ENCODE assay signal across 9 cellular contexts in the genomic region with DNA sequence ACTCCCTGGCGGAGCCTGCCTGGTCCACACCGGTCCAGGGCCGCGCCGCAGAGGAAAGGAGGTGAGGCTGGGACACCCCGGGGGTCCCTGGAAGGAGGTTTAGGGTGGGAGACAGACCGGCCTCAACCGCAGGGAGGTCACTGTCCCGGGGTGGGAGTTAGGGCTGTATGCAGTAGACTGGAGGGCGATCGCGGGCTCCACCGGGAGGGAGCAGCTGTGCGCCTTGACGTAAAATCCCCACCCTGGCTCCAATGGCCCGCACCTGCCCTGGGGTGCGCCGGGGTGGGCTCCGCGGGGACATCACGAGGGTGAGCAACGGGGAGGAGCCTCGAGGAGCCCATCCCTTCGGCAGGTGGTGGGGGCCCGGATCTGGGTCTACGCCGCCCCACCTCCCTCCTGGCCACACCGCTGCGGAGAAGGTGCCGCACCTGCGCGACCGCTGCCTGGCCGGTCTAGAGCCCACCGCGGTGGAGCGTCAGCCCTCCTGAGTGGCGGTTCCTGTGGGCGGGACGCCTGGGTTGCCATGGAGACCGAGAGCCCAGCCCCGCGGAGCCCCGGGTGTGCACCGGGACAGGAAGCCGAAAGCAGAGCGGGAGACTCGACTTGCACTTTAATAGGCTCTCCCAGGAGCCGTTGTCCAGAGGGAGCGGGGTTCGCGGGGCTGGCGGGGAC.
DNase-seq lines count a peak whose midpoint lies in the region; ATAC-seq and TF ChIP-seq lines count a peak whose summit lies in the region.
"Had no signal": no experiment of that assay in that cellular context is flagged by ENCODE, and none has a peak within 500 bp of the region (broad histone marks: within the 10 kb centered on the region; RNA-seq: fewer than 3 reads in every experiment).

No MANE protein-coding gene starts in this region.

- no peaks in the 10 kb centered on the region for H3K36me3 ChIP-seq in Caco-2 (ENCODE audit: control insufficient read depth, insufficient read depth, low read length)
- H3K36me3 ChIP-seq in HUES64 (ENCODE audit: insufficient read depth, low read length), result no peaks in the 10 kb centered on the region
- no peaks in the 10 kb centered on the region for H3K36me3 ChIP-seq in neural cell (ENCODE audit: insufficient read depth, low read length)
- H3K36me3 ChIP-seq: thoracic aorta had no signal

- H3K27ac Mint-ChIP-seq in Caco-2 (ENCODE audit: unreplicated experiment) (no peak overlapping the region), brain (peak overlapping the region in 1 of 5 experiments; percentile 41)

- no peaks in the 10 kb centered on the region; the same call in none of the 2 replicates for H3K27me3 ChIP-seq in Caco-2 (replicated peaks; ENCODE audit: control insufficient read depth, insufficient read depth, low read length)
- H3K27me3 ChIP-seq in HUES64 (ENCODE audit: insufficient read depth, low read length), result peaks cover 56% of the 10 kb centered on the region
- peaks cover 45% of the 10 kb centered on the region for H3K27me3 ChIP-seq in neural cell (ENCODE audit: insufficient read depth, low read depth, low read length)

- H3K9me3 Mint-ChIP-seq in Caco-2 (ENCODE audit: unreplicated experiment), result no peaks in the 10 kb centered on the region
- peaks cover 0 to 21% (median 4%) of the 10 kb centered on the region in 5 experiments for H3K9me3 Mint-ChIP-seq in brain

- no peak for DNase-seq in Caco-2
- DNase-seq in GOT3 (lab: John Stamatoyannopoulos, UW), result no peak
- no peak for DNase-seq in left lobe of liver (ENCODE audit: low spot score)
- DNase-seq in NCI-H510A (lab: John Stamatoyannopoulos, UW), result no peak

- H3K4me1 ChIP-seq in Caco-2 (no peaks in the 10 kb centered on the region), HUES64 (ENCODE audit: insufficient read depth, low read length) (0 out of 2 replicates have a peak, but pooled peaks cover 3% of the 10 kb centered on the region)

- no peak for TF ChIP-seq EP300 in neural cell (conservative IDR thresholded peaks at IDR 0.05; ENCODE audit: poor library complexity, severe bottlenecking)

- H2AFZ ChIP-seq in neural cell (ENCODE audit: low read depth, low read length), result peak overlapping the region; percentile 14

- H3K27me3 Mint-ChIP-seq in Caco-2 (ENCODE audit: insufficient read depth, unreplicated experiment), result peaks cover 13% of the 10 kb centered on the region
- peaks cover 79% of the 10 kb centered on the region for H3K27me3 Mint-ChIP-seq in brain

- CTCF ChIA-PET in Caco-2 (lab: Charles Lee), result no interaction called here

- no peaks in the 10 kb centered on the region for H3K79me2 ChIP-seq in neural cell (replicated peaks; ENCODE audit: insufficient read depth, low read length)

- H3K9me2 ChIP-seq in neural cell (ENCODE audit: insufficient read depth, low read length), result no peaks in the 10 kb centered on the region

- TF ChIP-seq CTCF in Caco-2 (IDR thresholded peaks at IDR 0.05; ENCODE audit: insufficient read depth in 1 of 2, low read depth in 1 of 2, low read length in 1 of 2, severe bottlenecking in 1 of 2, unreplicated experiment in 1 of 2) (no peak), brain (conservative IDR thresholded peaks at IDR 0.05) (no peak), neural cell (IDR thresholded peaks at IDR 0.05; ENCODE audit: poor library complexity, severe bottlenecking) (no peak)

- H3F3A ChIP-seq in neural cell (ENCODE audit: insufficient read depth, low read length, poor library complexity, severe bottlenecking), result no peaks in the 10 kb centered on the region

- H3K4me3 Mint-ChIP-seq in Caco-2 (ENCODE audit: unreplicated experiment), result peak overlapping the region; percentile 18
- peak overlapping the region; percentile 43 to 72 (median 66) for H3K4me3 Mint-ChIP-seq in brain

- POLR2A ChIA-PET in Caco-2 (lab: Charles Lee), result no interaction called here

- no peaks in the 10 kb centered on the region for H3K9me3 ChIP-seq in Caco-2
- no peaks in the 10 kb centered on the region for H3K9me3 ChIP-seq in HUES64 (ENCODE audit: insufficient read depth, low read depth, low read length)
- H3K9me3 ChIP-seq in neural cell (ENCODE audit: low read length), result no peaks in the 10 kb centered on the region
- H3K9me3 ChIP-seq: thoracic aorta had no signal

- intact Hi-C loops in Caco-2 (cut with micrococcal nuclease; ENCODE audit: unreplicated experiment), result no loop called here

- peaks cover 6% of the 10 kb centered on the region for H3K4me1 Mint-ChIP-seq in Caco-2 (ENCODE audit: low read depth, unreplicated experiment)
- H3K4me1 Mint-ChIP-seq in brain, result peaks cover 10% of the 10 kb centered on the region

- H3K4me2 ChIP-seq in neural cell (ENCODE audit: low read length), result no peak overlapping the region

- no peaks in the 10 kb centered on the region for H4K20me1 ChIP-seq in neural cell (ENCODE audit: insufficient read depth)

- H3K27ac ChIP-seq in HUES64 (ENCODE audit: low read depth, low read length), result no peak overlapping the region
- no peak overlapping the region for H3K27ac ChIP-seq in neural cell (ENCODE audit: low read length)
- H3K27ac ChIP-seq: thoracic aorta had no signal

- 9% methylated on average over 48 of the region's 53 CpGs for WGBS in HUES64

- H3K36me3 Mint-ChIP-seq in Caco-2 (ENCODE audit: insufficient read depth, unreplicated experiment) (no peaks in the 10 kb centered on the region), brain (no peaks in the 10 kb centered on the region)

- ATAC-seq in HG03045 (IDR thresholded peaks at IDR 0.05; ENCODE audit: unreplicated experiment) (no peak), left lobe of liver (no peak)

- no peak overlapping the region for H3K4me3 ChIP-seq in Caco-2 (ENCODE audit: low read depth, low read length)
- peak overlapping the region; percentile 57 for H3K4me3 ChIP-seq in HUES64 (ENCODE audit: low read length)
- H3K4me3 ChIP-seq in neural cell (ENCODE audit: low read length), result peak overlapping the region; percentile 67
- H3K4me3 ChIP-seq: thoracic aorta had no signal

- H3K9ac ChIP-seq in HUES64 (ENCODE audit: low read depth, low read length) (peak overlapping the region; percentile 35; the same call in 1 of the 2 replicates), neural cell (ENCODE audit: low read length) (peak overlapping the region; percentile 4)

- no TSS peak for BruUV-seq in Caco-2 (replicated peaks; lab: Mats Ljungman, UMichigan)

- no peak for TF ChIP-seq RAD21 in neural cell (conservative IDR thresholded peaks at IDR 0.05)

TF ChIP-seq in neural cell, 6 proteins besides CTCF, POLR2A, EP300 and RAD21:
- TF ChIP-seq SMC3 (conservative IDR thresholded peaks at IDR 0.05; ENCODE audit: poor library complexity), result no peak
- no peak for TF ChIP-seq POLR2AphosphoS5 (IDR thresholded peaks at IDR 0.05)
- TF ChIP-seq, protein P1, sequence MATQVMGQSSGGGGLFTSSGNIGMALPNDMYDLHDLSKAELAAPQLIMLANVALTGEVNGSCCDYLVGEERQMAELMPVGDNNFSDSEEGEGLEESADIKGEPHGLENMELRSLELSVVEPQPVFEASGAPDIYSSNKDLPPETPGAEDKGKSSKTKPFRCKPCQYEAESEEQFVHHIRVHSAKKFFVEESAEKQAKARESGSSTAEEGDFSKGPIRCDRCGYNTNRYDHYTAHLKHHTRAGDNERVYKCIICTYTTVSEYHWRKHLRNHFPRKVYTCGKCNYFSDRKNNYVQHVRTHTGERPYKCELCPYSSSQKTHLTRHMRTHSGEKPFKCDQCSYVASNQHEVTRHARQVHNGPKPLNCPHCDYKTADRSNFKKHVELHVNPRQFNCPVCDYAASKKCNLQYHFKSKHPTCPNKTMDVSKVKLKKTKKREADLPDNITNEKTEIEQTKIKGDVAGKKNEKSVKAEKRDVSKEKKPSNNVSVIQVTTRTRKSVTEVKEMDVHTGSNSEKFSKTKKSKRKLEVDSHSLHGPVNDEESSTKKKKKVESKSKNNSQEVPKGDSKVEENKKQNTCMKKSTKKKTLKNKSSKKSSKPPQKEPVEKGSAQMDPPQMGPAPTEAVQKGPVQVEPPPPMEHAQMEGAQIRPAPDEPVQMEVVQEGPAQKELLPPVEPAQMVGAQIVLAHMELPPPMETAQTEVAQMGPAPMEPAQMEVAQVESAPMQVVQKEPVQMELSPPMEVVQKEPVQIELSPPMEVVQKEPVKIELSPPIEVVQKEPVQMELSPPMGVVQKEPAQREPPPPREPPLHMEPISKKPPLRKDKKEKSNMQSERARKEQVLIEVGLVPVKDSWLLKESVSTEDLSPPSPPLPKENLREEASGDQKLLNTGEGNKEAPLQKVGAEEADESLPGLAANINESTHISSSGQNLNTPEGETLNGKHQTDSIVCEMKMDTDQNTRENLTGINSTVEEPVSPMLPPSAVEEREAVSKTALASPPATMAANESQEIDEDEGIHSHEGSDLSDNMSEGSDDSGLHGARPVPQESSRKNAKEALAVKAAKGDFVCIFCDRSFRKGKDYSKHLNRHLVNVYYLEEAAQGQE (IDR thresholded peaks at IDR 0.05; ENCODE audit: borderline replicate concordance), result no peak
- TF ChIP-seq MXI1 (conservative IDR thresholded peaks at IDR 0.05; ENCODE audit: poor library complexity, severe bottlenecking), result no peak
- no peak for TF ChIP-seq TAF1 (IDR thresholded peaks at IDR 0.05; ENCODE audit: low read depth)
- TF ChIP-seq EZH2 (IDR thresholded peaks at IDR 0.05; ENCODE audit: borderline replicate concordance, insufficient read depth, low read length, poor library complexity, severe bottlenecking), result no peak
TF ChIP-seq in neural cell: peak in this region for 0.
